Comparison of ENCODE assay signal across 9 cellular contexts in genomic region chr16:31010943-31011342, GRCh38. TPM values are rescaled to one million over a fixed set of nuclear protein-coding genes. Genes with fewer than 3 reads are reported as not detected.
DNase-seq lines count a peak whose midpoint lies in the region; ATAC-seq, FAIRE-seq and TF ChIP-seq lines count a peak whose summit lies in the region.
"Had no signal": no experiment of that assay in that cellular context is flagged by ENCODE, and none has a peak within 500 bp of the region (broad histone marks: within the 10 kb centered on the region; RNA-seq: fewer than 3 reads in every experiment).

No MANE protein-coding gene starts in this region.

- TF ChIP-seq CTCF in pancreas (IDR thresholded peaks at IDR 0.05), result no peak

- H3K4me3 Mint-ChIP-seq in activated naive CD4-positive, alpha-beta T cell treated with anti-CD3 and anti-CD28 coated beads, Interleukin-2, amount 10 ng/mL, durations not matched to agents 7 days and 5 days, result peak overlapping the region; percentile 57
- peak overlapping the region; percentile 57 for H3K4me3 Mint-ChIP-seq in activated T-helper 2 cell treated with anti-CD3 and anti-CD28 coated beads, Interferon-gamma antibody, Interleukin-2, Interleukin-4, amounts not matched to agents 10 μg/mL and 5 μg/mL and 100 μg/mL, durations not matched to agents 14 hours and 24 hours and 36 hours (ENCODE audit: low read depth)

- no peaks in the 10 kb centered on the region for H3K27me3 ChIP-seq in pancreas

- peaks cover 12% of the 10 kb centered on the region for H3K4me1 Mint-ChIP-seq in activated naive CD4-positive, alpha-beta T cell treated with anti-CD3 and anti-CD28 coated beads, Interleukin-2, amount 10 ng/mL, durations not matched to agents 7 days and 5 days
- H3K4me1 Mint-ChIP-seq in activated T-helper 2 cell treated with anti-CD3 and anti-CD28 coated beads, Interferon-gamma antibody, Interleukin-2, Interleukin-4, amounts not matched to agents 10 μg/mL and 5 μg/mL and 100 μg/mL, durations not matched to agents 14 hours and 24 hours and 36 hours (ENCODE audit: low read depth), result peaks cover 3% of the 10 kb centered on the region

- no peak overlapping the region for H3K27ac ChIP-seq in pancreas

- FAIRE-seq in pancreas (lab: Jason Lieb, UNC), result no peak

- H3K9me3 ChIP-seq in pancreas, result no peaks in the 10 kb centered on the region

- peaks cover 99% of the 10 kb centered on the region for H3K27me3 Mint-ChIP-seq in activated naive CD4-positive, alpha-beta T cell treated with anti-CD3 and anti-CD28 coated beads, Interleukin-2, amount 10 ng/mL, durations not matched to agents 7 days and 5 days
- peaks cover 50% of the 10 kb centered on the region for H3K27me3 Mint-ChIP-seq in activated T-helper 2 cell treated with anti-CD3 and anti-CD28 coated beads, Interferon-gamma antibody, Interleukin-2, Interleukin-4, amounts not matched to agents 10 μg/mL and 5 μg/mL and 100 μg/mL, durations not matched to agents 14 hours and 24 hours and 36 hours (ENCODE audit: low read depth)

- H3K36me3 Mint-ChIP-seq in activated naive CD4-positive, alpha-beta T cell treated with anti-CD3 and anti-CD28 coated beads, Interleukin-2, amount 10 ng/mL, durations not matched to agents 7 days and 5 days, result no peaks in the 10 kb centered on the region
- no peaks in the 10 kb centered on the region for H3K36me3 Mint-ChIP-seq in activated T-helper 2 cell treated with anti-CD3 and anti-CD28 coated beads, Interferon-gamma antibody, Interleukin-2, Interleukin-4, amounts not matched to agents 10 μg/mL and 5 μg/mL and 100 μg/mL, durations not matched to agents 14 hours and 24 hours and 36 hours (ENCODE audit: low read depth)

- ATAC-seq in HG03025 (IDR thresholded peaks at IDR 0.05; ENCODE audit: low FRiP score, unreplicated experiment), result no peak
- no peak for ATAC-seq in pancreas

- CTCF ChIA-PET in activated naive CD4-positive, alpha-beta T cell treated with anti-CD3 and anti-CD28 coated beads, Interleukin-2, amount 10 ng/mL, durations not matched to agents 7 days and 5 days (lab: Charles Lee), result no interaction called here

- no peaks in the 10 kb centered on the region for H3K36me3 ChIP-seq in pancreas

- no peaks in the 10 kb centered on the region for H3K9me3 Mint-ChIP-seq in activated naive CD4-positive, alpha-beta T cell treated with anti-CD3 and anti-CD28 coated beads, Interleukin-2, amount 10 ng/mL, durations not matched to agents 7 days and 5 days
- no peaks in the 10 kb centered on the region for H3K9me3 Mint-ChIP-seq in activated T-helper 2 cell treated with anti-CD3 and anti-CD28 coated beads, Interferon-gamma antibody, Interleukin-2, Interleukin-4, amounts not matched to agents 10 μg/mL and 5 μg/mL and 100 μg/mL, durations not matched to agents 14 hours and 24 hours and 36 hours

- H3K4me3 ChIP-seq in iPS-11a (ENCODE audit: low read depth, low read length) (peak overlapping the region; percentile 36), pancreas (no peak overlapping the region)

- H3K27ac Mint-ChIP-seq in activated naive CD4-positive, alpha-beta T cell treated with anti-CD3 and anti-CD28 coated beads, Interleukin-2, amount 10 ng/mL, durations not matched to agents 7 days and 5 days, result no peak overlapping the region
- no peak overlapping the region for H3K27ac Mint-ChIP-seq in activated T-helper 2 cell treated with anti-CD3 and anti-CD28 coated beads, Interferon-gamma antibody, Interleukin-2, Interleukin-4, amounts not matched to agents 10 μg/mL and 5 μg/mL and 100 μg/mL, durations not matched to agents 14 hours and 24 hours and 36 hours

- peaks cover 0 to 2% (median 0%) of the 10 kb centered on the region in 3 donors for H3K4me1 ChIP-seq in pancreas

- DNase-seq in activated naive CD4-positive, alpha-beta T cell treated with anti-CD3 and anti-CD28 coated beads, Interleukin-2, amount 10 ng/mL, durations not matched to agents 7 days and 5 days, result no peak
- no peak for DNase-seq in activated naive CD4-positive, alpha-beta T cell treated with Interleukin-2 at 50 U/mL for 16 hours
- no peak for DNase-seq in activated T-helper 2 cell treated with anti-CD3 and anti-CD28 coated beads, Interferon-gamma antibody, Interleukin-2, Interleukin-4, amounts not matched to agents 10 μg/mL and 5 μg/mL and 100 μg/mL, durations not matched to agents 14 hours and 24 hours and 36 hours (ENCODE audit: low spot score)
- DNase-seq in superior temporal gyrus (ENCODE audit: extremely low spot score), result peak; percentile 14
- no peak for DNase-seq in HuH-7 (ENCODE audit: low spot score)
- no peak for DNase-seq in pancreas
- DNase-seq: NCI-H226 had no signal

- WGBS in pancreas, 2 donors, result 20 to 24% methylated on average over 14 of the region's 14 CpGs

- intact Hi-C loops in activated T-helper 2 cell treated with anti-CD3 and anti-CD28 coated beads, Interferon-gamma antibody, Interleukin-2, Interleukin-4, amounts not matched to agents 10 μg/mL and 5 μg/mL and 100 μg/mL, durations not matched to agents 14 hours and 24 hours and 36 hours (cut with micrococcal nuclease), result no loop called here
- intact Hi-C loops in pancreas (cut with DNase I), result no loop called here

RNA-seq across cellular contexts. Expression of gene STX1B, which starts 0.5 kb away (rescaled TPM):
- 0.57 and 0.97 TPM in 2 replicates for total RNA-seq in activated T-helper 2 cell treated with anti-CD3 and anti-CD28 coated beads, Interferon-gamma antibody, Interleukin-2, Interleukin-4, amounts not matched to agents 10 μg/mL and 5 μg/mL and 100 μg/mL, durations not matched to agents 14 hours and 24 hours and 36 hours
- 1 to 10 TPM in 1 of 6 donors, under 1 TPM in 5; 0.16 to 1.4 (median 0.56) TPM for total RNA-seq in pancreas
- polyA plus RNA-seq in pancreas, result 1 to 10 TPM in 1 of 2 donors, under 1 TPM in 1; 0.82 to 2.4 TPM

RNA-seq across cellular contexts. Expression of gene STX4, which starts 22.4 kb away (rescaled TPM):
- total RNA-seq in activated T-helper 2 cell treated with anti-CD3 and anti-CD28 coated beads, Interferon-gamma antibody, Interleukin-2, Interleukin-4, amounts not matched to agents 10 μg/mL and 5 μg/mL and 100 μg/mL, durations not matched to agents 14 hours and 24 hours and 36 hours, result 48.2 and 51.8 TPM in 2 replicates
- total RNA-seq in pancreas, result 10 to 100 TPM; 22.2 to 48.9 (median 26.9) TPM
- 10 to 100 TPM; 91.8 to 94.4 TPM for polyA plus RNA-seq in pancreas

RNA-seq across cellular contexts. Expression of gene HSD3B7, which starts 25.9 kb away (rescaled TPM):
- total RNA-seq in activated T-helper 2 cell treated with anti-CD3 and anti-CD28 coated beads, Interferon-gamma antibody, Interleukin-2, Interleukin-4, amounts not matched to agents 10 μg/mL and 5 μg/mL and 100 μg/mL, durations not matched to agents 14 hours and 24 hours and 36 hours, result 2.9 and 3.3 TPM in 2 replicates
- total RNA-seq in pancreas, result 10 to 100 TPM; 14.2 to 32.1 (median 17.3) TPM
- 10 to 100 TPM; 16.6 to 28.4 TPM for polyA plus RNA-seq in pancreas

RNA-seq across cellular contexts. Expression of gene SETD1A, which starts 53.4 kb away (rescaled TPM):
- 28.9 TPM in 2 replicates for total RNA-seq in activated T-helper 2 cell treated with anti-CD3 and anti-CD28 coated beads, Interferon-gamma antibody, Interleukin-2, Interleukin-4, amounts not matched to agents 10 μg/mL and 5 μg/mL and 100 μg/mL, durations not matched to agents 14 hours and 24 hours and 36 hours
- total RNA-seq in pancreas, result 10 to 100 TPM in 1 of 6 donors, 1 to 10 TPM in 5; 6.5 to 10.6 (median 8.3) TPM
- 10 to 100 TPM; 12.8 to 17.9 TPM for polyA plus RNA-seq in pancreas
